In the genomic region with DNA sequence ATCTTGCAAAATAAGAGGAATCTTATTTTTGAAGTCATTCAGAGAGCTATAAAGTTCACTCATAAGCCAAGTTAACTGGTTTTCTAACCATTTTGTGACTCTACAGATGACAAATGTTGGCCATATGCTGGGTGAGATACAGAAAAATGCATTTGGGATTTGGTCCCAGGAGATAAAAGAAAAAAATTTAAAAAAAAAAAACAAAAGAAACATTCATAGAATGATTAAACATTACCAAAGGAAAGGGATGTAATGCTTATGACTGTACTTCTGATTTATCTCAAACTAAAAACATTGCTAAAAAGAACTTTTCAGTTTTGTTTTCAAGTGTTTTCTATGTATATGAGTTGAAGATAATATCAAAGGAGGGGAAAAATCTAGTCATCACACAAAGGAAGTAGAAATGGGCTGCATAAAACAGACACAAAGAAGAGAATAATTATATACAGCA, we compare ENCODE assay signal across 9 cellular contexts. TPM values are rescaled to one million over a fixed set of nuclear protein-coding genes. Genes with fewer than 3 reads are reported as not detected.
A peak's percentile ranks its signal among the peaks of the same experiment; 100 is the strongest.
DNase-seq lines count a peak whose midpoint lies in the region; ATAC-seq and TF ChIP-seq lines count a peak whose summit lies in the region.
"Had no signal": no experiment of that assay in that cellular context is flagged by ENCODE, and none has a peak within 500 bp of the region (broad histone marks: within the 10 kb centered on the region; RNA-seq: fewer than 3 reads in every experiment).

No MANE protein-coding gene starts in this region.

- no peaks in the 10 kb centered on the region for H3K9me3 ChIP-seq in naive thymus-derived CD4-positive, alpha-beta T cell (ENCODE audit: control insufficient read depth in 2 of 3, low read length in 3 of 3)
- H3K9me3 ChIP-seq in endodermal cell (ENCODE audit: control insufficient read depth, low read length): peaks cover 5% of the 10 kb centered on the region

- peak overlapping the region; percentile 44 to 88 (median 80) for H3K27ac Mint-ChIP-seq in naive thymus-derived CD4-positive, alpha-beta T cell
- no peak overlapping the region for H3K27ac Mint-ChIP-seq in endodermal cell

- no peak overlapping the region for H3K9ac ChIP-seq in endodermal cell (ENCODE audit: extremely low read depth, low read length, poor library complexity, severe bottlenecking)

- CTCF ChIA-PET in naive thymus-derived CD4-positive, alpha-beta T cell (lab: Charles Lee): interaction anchor here (0.5 to 4.4 kb wide), 7 partner anchors 16 to 954 kb away, joined by 3 to 15 read pairs (median 3); no protein-coding TSS in a partner anchor

- H3K36me3 ChIP-seq in naive thymus-derived CD4-positive, alpha-beta T cell (ENCODE audit: control insufficient read depth in 2 of 3, insufficient read depth in 3 of 3, low read length in 3 of 3): peaks cover 0 to 26% (median 9%) of the 10 kb centered on the region in 3 experiments
- H3K36me3 ChIP-seq in endodermal cell (ENCODE audit: control insufficient read depth, insufficient read depth, low read length): peaks cover 93% of the 10 kb centered on the region

- no peaks in the 10 kb centered on the region for H3K27me3 ChIP-seq in naive thymus-derived CD4-positive, alpha-beta T cell (ENCODE audit: control insufficient read depth in 2 of 2, insufficient read depth in 2 of 2, low read length in 2 of 2)
- H3K27me3 ChIP-seq in endodermal cell (ENCODE audit: control insufficient read depth, insufficient read depth, low read length, poor library complexity, severe bottlenecking): no peaks in the 10 kb centered on the region

- peak overlapping the region in 9 of 10 donors; percentile 18 to 83 (median 55) for H3K4me3 Mint-ChIP-seq in naive thymus-derived CD4-positive, alpha-beta T cell
- no peak overlapping the region for H3K4me3 Mint-ChIP-seq in endodermal cell

- H3K27me3 Mint-ChIP-seq in naive thymus-derived CD4-positive, alpha-beta T cell: no peaks in the 10 kb centered on the region
- H3K27me3 Mint-ChIP-seq in endodermal cell (ENCODE audit: insufficient read depth): no peaks in the 10 kb centered on the region

- H3K4me3 ChIP-seq in naive thymus-derived CD4-positive, alpha-beta T cell (ENCODE audit: low read length): no peak overlapping the region
- no peak overlapping the region for H3K4me3 ChIP-seq in endodermal cell (ENCODE audit: low read length)

- H3K36me3 Mint-ChIP-seq in naive thymus-derived CD4-positive, alpha-beta T cell: peaks cover 14 to 58% (median 46%) of the 10 kb centered on the region in 5 donors
- H3K36me3 Mint-ChIP-seq in endodermal cell (ENCODE audit: low read depth): peaks cover 73% of the 10 kb centered on the region

- peaks cover 0 to 16% of the 10 kb centered on the region in 2 donors for H3K4me1 ChIP-seq in naive thymus-derived CD4-positive, alpha-beta T cell (ENCODE audit: control insufficient read depth in 2 of 2, insufficient read depth in 2 of 2, low read length in 2 of 2)
- no peaks in the 10 kb centered on the region for H3K4me1 ChIP-seq in endodermal cell (ENCODE audit: control insufficient read depth, insufficient read depth, low read length)

- peaks cover 14 to 66% (median 60%) of the 10 kb centered on the region in 7 donors for H3K4me1 Mint-ChIP-seq in naive thymus-derived CD4-positive, alpha-beta T cell
- H3K4me1 Mint-ChIP-seq in endodermal cell: peaks cover 12% of the 10 kb centered on the region

- POLR2A ChIA-PET in naive thymus-derived CD4-positive, alpha-beta T cell (lab: Charles Lee): interaction anchor here (0.6 to 2.5 kb wide), 5 partner anchors 9 to 225 kb away, joined by 3 to 14 read pairs (median 3); no protein-coding TSS in a partner anchor

- peaks cover 0 to 5% (median under 1%) of the 10 kb centered on the region in 11 donors for H3K9me3 Mint-ChIP-seq in naive thymus-derived CD4-positive, alpha-beta T cell
- H3K9me3 Mint-ChIP-seq in endodermal cell: no peaks in the 10 kb centered on the region

- no peak for TF ChIP-seq CTCF in endodermal cell (conservative IDR thresholded peaks at IDR 0.05)

- DNase-seq in OCI-M1 (lab: John Stamatoyannopoulos, UW) (peak; percentile 25), SW 1271 (lab: John Stamatoyannopoulos, UW) (no peak), endodermal cell (no peak), epidermal melanocyte (ENCODE audit: insufficient read length, low spot score) (no peak), NCI-H146 (lab: John Stamatoyannopoulos, UW) (no peak)
- peak in 6 of 9 donors; percentile 10 to 57 (median 44) for DNase-seq in naive thymus-derived CD4-positive, alpha-beta T cell
- DNase-seq: effector memory CD4-positive, alpha-beta T cell had no signal

- intact Hi-C loops in naive thymus-derived CD4-positive, alpha-beta T cell (cut with micrococcal nuclease): loop anchor here (1.0 to 5.0 kb wide), 9 partner anchors 13 to 650 kb away; partner anchors contain the start of genes PELI1 (in 1 of the 2) and VPS54 (in 1 of the 2)

- H3K27ac ChIP-seq in naive thymus-derived CD4-positive, alpha-beta T cell (ENCODE audit: low read depth, low read length): peak overlapping the region; percentile 33
- no peak overlapping the region for H3K27ac ChIP-seq in endodermal cell (ENCODE audit: low read depth, low read length)

- ATAC-seq in GM18499 (IDR thresholded peaks at IDR 0.05; ENCODE audit: insufficient read depth, unreplicated experiment) (peak; percentile 35), GM21717 (IDR thresholded peaks at IDR 0.05; ENCODE audit: unreplicated experiment) (peak; percentile 52)
- peak; percentile 56 for ATAC-seq in naive thymus-derived CD4-positive, alpha-beta T cell

RNA-seq across cellular contexts. Expression of gene PELI1, which starts 43.1 kb away (rescaled TPM):
- 100 to 1,000 TPM in 2 of 5 experiments, 10 to 100 TPM in 3; 33.4 to 170 (median 57.2) TPM for total RNA-seq in naive thymus-derived CD4-positive, alpha-beta T cell
- 10 to 100 TPM; 12.3 to 15.2 TPM for polyA plus RNA-seq in naive thymus-derived CD4-positive, alpha-beta T cell
- 100 to 1,000 TPM; 178 to 184 TPM for total RNA-seq in endodermal cell
- polyA plus RNA-seq in endodermal cell (2013, experiment 1 of 2): 59.1 TPM
- polyA plus RNA-seq in endodermal cell (2013, experiment 2 of 2): 52.6 TPM

Comparison
In these comparisons a context has a peak if more than half of its experiments do, and no peak if none do; other contexts are left out.
1. DNase-seq: peak in OCI-M1 (single experiment) and naive thymus-derived CD4-positive, alpha-beta T cell (6 of 9); none in SW 1271 (0 of 2), endodermal cell (single experiment), epidermal melanocyte (single experiment) and NCI-H146 (single experiment).
2. Peak in every context shown above with its lines, with median percentiles within 50 percentile points of each other: ATAC-seq.